1 cellular context compared by ENCODE assay signal in the genomic region with DNA sequence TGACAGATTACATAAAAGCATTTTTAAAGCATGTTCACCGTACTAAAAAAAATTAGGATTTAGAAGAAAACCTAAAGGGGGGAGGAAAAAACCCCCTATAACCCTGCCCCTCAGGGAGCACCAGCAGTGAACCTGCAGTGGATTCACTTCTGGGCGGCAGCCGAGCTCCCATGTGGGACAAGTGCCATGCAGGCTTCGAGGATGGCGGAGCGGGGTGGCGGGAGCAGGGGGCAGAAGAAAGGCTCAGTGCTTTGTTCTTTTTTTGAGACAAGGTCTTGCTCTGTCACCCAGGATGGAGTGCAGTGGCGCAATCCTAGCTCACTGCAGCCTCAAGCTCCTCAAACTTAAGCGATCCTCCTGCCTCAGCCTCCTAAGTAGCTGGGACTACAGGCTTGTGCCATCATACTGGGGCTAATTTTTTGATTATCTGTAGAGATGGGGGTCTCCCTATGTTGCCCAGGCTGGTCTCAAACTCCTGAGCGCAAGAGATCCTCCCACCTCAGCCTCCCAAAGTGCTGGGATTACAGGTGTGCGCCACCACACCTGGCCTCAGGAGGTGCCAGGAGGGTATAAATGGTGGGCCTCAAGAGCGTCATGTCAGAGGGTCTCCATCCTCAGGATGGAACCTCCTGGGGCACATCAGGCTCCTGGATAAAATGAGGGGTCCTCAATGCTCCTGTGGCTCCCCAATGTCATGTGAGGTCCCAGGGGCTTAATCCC.
A peak's percentile ranks its signal among the peaks of the same experiment; 100 is the strongest.
TF ChIP-seq lines count a peak whose summit lies in the region.

No MANE protein-coding gene starts in this region.

TF ChIP-seq in K562, 482 proteins besides CTCF, POLR2A, EP300 and RAD21 (continued from another document and continues in another):
- TF ChIP-seq, protein P1, sequence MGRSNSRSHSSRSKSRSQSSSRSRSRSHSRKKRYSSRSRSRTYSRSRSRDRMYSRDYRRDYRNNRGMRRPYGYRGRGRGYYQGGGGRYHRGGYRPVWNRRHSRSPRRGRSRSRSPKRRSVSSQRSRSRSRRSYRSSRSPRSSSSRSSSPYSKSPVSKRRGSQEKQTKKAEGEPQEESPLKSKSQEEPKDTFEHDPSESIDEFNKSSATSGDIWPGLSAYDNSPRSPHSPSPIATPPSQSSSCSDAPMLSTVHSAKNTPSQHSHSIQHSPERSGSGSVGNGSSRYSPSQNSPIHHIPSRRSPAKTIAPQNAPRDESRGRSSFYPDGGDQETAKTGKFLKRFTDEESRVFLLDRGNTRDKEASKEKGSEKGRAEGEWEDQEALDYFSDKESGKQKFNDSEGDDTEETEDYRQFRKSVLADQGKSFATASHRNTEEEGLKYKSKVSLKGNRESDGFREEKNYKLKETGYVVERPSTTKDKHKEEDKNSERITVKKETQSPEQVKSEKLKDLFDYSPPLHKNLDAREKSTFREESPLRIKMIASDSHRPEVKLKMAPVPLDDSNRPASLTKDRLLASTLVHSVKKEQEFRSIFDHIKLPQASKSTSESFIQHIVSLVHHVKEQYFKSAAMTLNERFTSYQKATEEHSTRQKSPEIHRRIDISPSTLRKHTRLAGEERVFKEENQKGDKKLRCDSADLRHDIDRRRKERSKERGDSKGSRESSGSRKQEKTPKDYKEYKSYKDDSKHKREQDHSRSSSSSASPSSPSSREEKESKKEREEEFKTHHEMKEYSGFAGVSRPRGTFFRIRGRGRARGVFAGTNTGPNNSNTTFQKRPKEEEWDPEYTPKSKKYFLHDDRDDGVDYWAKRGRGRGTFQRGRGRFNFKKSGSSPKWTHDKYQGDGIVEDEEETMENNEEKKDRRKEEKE (IDR thresholded peaks at IDR 0.05; ENCODE audit: borderline replicate concordance in 1 of 2, control insufficient read depth in 1 of 2, low read depth in 2 of 2, low read length in 1 of 2): no peak
- TF ChIP-seq KHSRP (IDR thresholded peaks at IDR 0.05) (no peak), ELK1 (CRISPR knock-in tag; IDR thresholded peaks at IDR 0.05) (0 out of 2 replicates have a peak, but pooled peaks have one; percentile 22), RREB1 (CRISPR knock-in tag; IDR thresholded peaks at IDR 0.05) (no peak), VEZF1 (CRISPR knock-in tag; IDR thresholded peaks at IDR 0.05) (no peak; the same call in 1 of the 2 replicates), ZFPM2 (CRISPR knock-in tag; IDR thresholded peaks at IDR 0.05) (no peak), ZNF165 (CRISPR knock-in tag; IDR thresholded peaks at IDR 0.05; ENCODE audit: borderline replicate concordance) (no peak), SIN3B (IDR thresholded peaks at IDR 0.05; ENCODE audit: low read depth) (no peak), MLLT1 (IDR thresholded peaks at IDR 0.05) (no peak), HDAC8 (tag; IDR thresholded peaks at IDR 0.05) (0 out of 2 replicates have a peak, but pooled peaks have one; percentile 54), RERE (CRISPR knock-in tag; IDR thresholded peaks at IDR 0.05; ENCODE audit: borderline replicate concordance) (no peak), TFAM (CRISPR knock-in tag; conservative IDR thresholded peaks at IDR 0.05) (no peak), ZKSCAN8 (CRISPR knock-in tag; IDR thresholded peaks at IDR 0.05) (no peak), ZNF507 (tag; conservative IDR thresholded peaks at IDR 0.05) (no peak), CEBPB (tag; IDR thresholded peaks at IDR 0.05) (peak; percentile 90), FOXM1 (IDR thresholded peaks at IDR 0.05; ENCODE audit: low read depth) (no peak), FOXM1 (CRISPR knock-in tag; IDR thresholded peaks at IDR 0.05; ENCODE audit: low read depth) (no peak), SRSF9 (IDR thresholded peaks at IDR 0.05; ENCODE audit: borderline replicate concordance, low read depth, low read length) (no peak), DEAF1 (CRISPR knock-in tag; IDR thresholded peaks at IDR 0.05) (no peak), ZNF316 (IDR thresholded peaks at IDR 0.05) (no peak)
- TF ChIP-seq, protein P2, sequence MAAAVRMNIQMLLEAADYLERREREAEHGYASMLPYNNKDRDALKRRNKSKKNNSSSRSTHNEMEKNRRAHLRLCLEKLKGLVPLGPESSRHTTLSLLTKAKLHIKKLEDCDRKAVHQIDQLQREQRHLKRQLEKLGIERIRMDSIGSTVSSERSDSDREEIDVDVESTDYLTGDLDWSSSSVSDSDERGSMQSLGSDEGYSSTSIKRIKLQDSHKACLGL (CRISPR knock-in tag; IDR thresholded peaks at IDR 0.05; ENCODE audit: borderline replicate concordance, poor library complexity, severe bottlenecking): no peak
